27 cellular contexts compared by ENCODE assay signal in genomic region chr11:118660646-118661424, GRCh38. TPM values are rescaled to one million over a fixed set of nuclear protein-coding genes. Genes with fewer than 3 reads are reported as not detected.
DNase-seq lines count a peak whose midpoint lies in the region; ATAC-seq and TF ChIP-seq lines count a peak whose summit lies in the region.
"Had no signal": no experiment of that assay in that cellular context is flagged by ENCODE, and none has a peak within 500 bp of the region (broad histone marks: within the 10 kb centered on the region; RNA-seq: fewer than 3 reads in every experiment).

No MANE protein-coding gene starts in this region.

- POLR2A ChIA-PET in RWPE1 (lab: Yijun Ruan, JAX; ENCODE audit: low non-redundant PET) = no interaction called here

- no peak for ATAC-seq in GM18868 (IDR thresholded peaks at IDR 0.05; ENCODE audit: unreplicated experiment)
- ATAC-seq: natural killer cell had no signal

- CTCF ChIA-PET in RWPE1 (lab: Yijun Ruan, JAX) = interaction anchor here (0.6 to 1.9 kb wide), 4 partner anchors 12 to 54 kb away, joined by 3 to 5 read pairs (median 4); no protein-coding TSS in a partner anchor

- peak overlapping the region; percentile 82 for H3K27ac ChIP-seq in RWPE1
- H3K27ac ChIP-seq: left lung had no signal

- peak; percentile 46 for DNase-seq in NCI-H2107 treated with DMSO at 0.1 percent for 48 hours (lab: John Stamatoyannopoulos, UW; ENCODE audit: unreplicated experiment)
- DNase-seq in NCI-H2107 (lab: John Stamatoyannopoulos, UW) = no peak
- peak; percentile 66 for DNase-seq in NCI-H1105 treated with DMSO at 0.1 percent for 48 hours (lab: John Stamatoyannopoulos, UW)
- no peak for DNase-seq in RWPE1 (ENCODE audit: low spot score)
- DNase-seq in mesenteric fat pad (ENCODE audit: low spot score) = peak; percentile 55
- no peak for DNase-seq in activated gamma-delta T cell (lab: John Stamatoyannopoulos, UW)
- DNase-seq in T-helper 9 cell = no peak
- DNase-seq: activated CD4-positive, alpha-beta memory T cell treated with anti-CD3 and anti-CD28 coated beads, Interleukin-2, amount 10 ng/mL, durations not matched to agents 7 days and 5 days; activated naive CD4-positive, alpha-beta T cell treated with anti-CD3 and anti-CD28 coated beads for 36 hours; amniotic stem cell; BE2C; EL; GOT3; heart right ventricle; left lung; natural killer cell; NCI-H1436; NCI-H524; retina; stimulated activated CD8-positive, alpha-beta memory T cell treated with anti-CD3 and anti-CD28 coated beads, Interleukin-4, amount 100 ng/mL, for 48 hours had no signal

- no peak for TF ChIP-seq CTCF in RWPE1 (conservative IDR thresholded peaks at IDR 0.05; ENCODE audit: low read depth)

RNA-seq across cellular contexts. Expression of gene TREH, which starts 18.6 kb away (rescaled TPM):
- not detected for total RNA-seq in mesenteric fat pad
- total RNA-seq: activated CD4-positive, alpha-beta memory T cell treated with anti-CD3 and anti-CD28 coated beads, Interleukin-2, amount 10 ng/mL, durations not matched to agents 7 days and 5 days; activated naive CD4-positive, alpha-beta T cell treated with anti-CD3 and anti-CD28 coated beads for 36 hours; cardiac septum; dermis microvascular lymphatic vessel endothelial cell; fibroblast of villous mesenchyme; left lung; mesothelial cell of epicardium; natural killer cell; osteocyte; WTC11 had no signal

RNA-seq across cellular contexts. Expression of gene PHLDB1, which starts 53.4 kb away (rescaled TPM):
- total RNA-seq in mesenteric fat pad = 562 TPM

Comparison
In these comparisons a context has a peak if more than half of its experiments do, and no peak if none do; other contexts are left out.
1. DNase-seq: peak in NCI-H2107 treated with DMSO at 0.1 percent for 48 hours (single experiment), NCI-H1105 treated with DMSO at 0.1 percent for 48 hours (single experiment) and mesenteric fat pad (single experiment); none in NCI-H2107 (single experiment), RWPE1 (single experiment), activated gamma-delta T cell (single experiment) and T-helper 9 cell (single experiment).